20 cellular contexts compared by ENCODE assay signal in the genomic region with DNA sequence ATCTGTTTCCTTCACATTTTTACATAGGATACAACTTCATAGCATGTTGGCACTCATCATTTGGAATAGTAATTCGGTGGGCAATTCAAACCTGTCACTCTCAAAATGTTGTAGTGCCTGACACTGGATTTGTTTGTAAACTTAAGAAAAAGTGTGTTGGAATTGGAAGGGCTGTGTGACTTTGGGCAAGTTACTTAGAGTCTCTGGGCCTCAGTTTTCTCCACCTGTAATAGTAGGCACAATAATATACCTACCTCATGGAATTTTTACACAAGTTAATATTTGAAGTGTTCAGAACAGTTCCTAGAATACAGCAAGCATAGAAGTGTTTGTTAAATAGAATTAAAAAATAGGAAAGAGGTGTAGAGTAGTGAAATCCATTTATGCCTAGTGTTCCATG. TPM values are rescaled to one million over a fixed set of nuclear protein-coding genes. Genes with fewer than 3 reads are reported as not detected.
A peak's percentile ranks its signal among the peaks of the same experiment; 100 is the strongest.
DNase-seq lines count a peak whose midpoint lies in the region; ATAC-seq, FAIRE-seq and TF ChIP-seq lines count a peak whose summit lies in the region.
"Had no signal": no experiment of that assay in that cellular context is flagged by ENCODE, and none has a peak within 500 bp of the region (broad histone marks: within the 10 kb centered on the region; RNA-seq: fewer than 3 reads in every experiment).

No MANE protein-coding gene starts in this region.

- H3K4me1 ChIP-seq in K562 (replicated peaks in 1 of 2; ENCODE audit: control insufficient read depth in 2 of 2, insufficient read depth in 2 of 2, low read length in 2 of 2) (no peaks in the 10 kb centered on the region; a peak in 1 of 5 replicates), subcutaneous abdominal adipose tissue (ENCODE audit: control insufficient read depth in 5 of 5, insufficient read depth in 5 of 5, low read length in 5 of 5) (peaks cover 0 to 22% (median 17%) of the 10 kb centered on the region in 5 donors)

- no peaks in the 10 kb centered on the region for H3K79me2 ChIP-seq in K562 (ENCODE audit: control insufficient read depth, insufficient read depth, low read length)

- H3K4me3 ChIP-seq in K562 (no peak overlapping the region), subcutaneous abdominal adipose tissue (ENCODE audit: low read depth in 1 of 5, low read length in 5 of 5) (no peak overlapping the region)
- H3K4me3 ChIP-seq: BLaER1, GM12878, GM23338 had no signal

- no peak for TF ChIP-seq RAD21 in K562 (CRISPR knock-in tag; conservative IDR thresholded peaks at IDR 0.05 in 1 of 2, IDR thresholded peaks at IDR 0.05 in 1 of 2)

- intact Hi-C loops in K562 (cut with micrococcal nuclease): no loop called here

- 0% methylated on average over 1 of the region's 1 CpG for WGBS in K562 (ENCODE audit: insufficient coverage, low coverage, missing lambda C conversion rate)

- no peak for TF ChIP-seq EP300 in K562 (IDR thresholded peaks at IDR 0.05; ENCODE audit: low read length)

- TF ChIP-seq POLR2A in K562 (conservative IDR thresholded peaks at IDR 0.05): no peak

- H3K36me3 ChIP-seq in K562 (ENCODE audit: control insufficient read depth, insufficient read depth, low read length): no peaks in the 10 kb centered on the region
- no peaks in the 10 kb centered on the region for H3K36me3 ChIP-seq in subcutaneous abdominal adipose tissue (ENCODE audit: control insufficient read depth in 5 of 5, insufficient read depth in 5 of 5, low read length in 5 of 5)
- H3K36me3 ChIP-seq: BLaER1 had no signal

- no peaks in the 10 kb centered on the region for H4K20me1 ChIP-seq in K562 (replicated peaks; ENCODE audit: control insufficient read depth, insufficient read depth, low read length)
- H4K20me1 ChIP-seq: BLaER1 had no signal

- POLR2A ChIA-PET in K562 (lab: Yijun Ruan, JAX): interaction anchor here (0.7 kb wide), 1 partner anchor 9 kb away, joined by 3 read pairs; no protein-coding TSS in a partner anchor

- H2AFZ ChIP-seq in K562 (ENCODE audit: low read depth, low read length): no peak overlapping the region
- H2AFZ ChIP-seq: GM23338 had no signal

- H3K4me2 ChIP-seq in K562 (ENCODE audit: insufficient read depth, low read length): no peak overlapping the region
- H3K4me2 ChIP-seq: BLaER1, GM23338 had no signal

- BruUV-seq in K562 (replicated peaks; lab: Mats Ljungman, UMichigan): no TSS peak

- no peak overlapping the region for H3K9ac ChIP-seq in K562 (ENCODE audit: insufficient read depth in 1 of 2, low read depth in 2 of 2, low read length in 2 of 2)
- H3K9ac ChIP-seq in subcutaneous abdominal adipose tissue (ENCODE audit: low read length in 5 of 5): no peak overlapping the region
- H3K9ac ChIP-seq: BLaER1 had no signal

- H3K9me3 ChIP-seq in K562 (replicated peaks; ENCODE audit: control insufficient read depth, insufficient read depth, low read depth, low read length): no peaks in the 10 kb centered on the region
- no peaks in the 10 kb centered on the region for H3K9me3 ChIP-seq in subcutaneous abdominal adipose tissue (ENCODE audit: control insufficient read depth in 5 of 5, low read length in 5 of 5)
- H3K9me3 ChIP-seq: BLaER1 had no signal

- ATAC-seq in K562: no peak
- no peak for ATAC-seq in GM19467 (IDR thresholded peaks at IDR 0.05; ENCODE audit: unreplicated experiment)
- ATAC-seq: GM12878, GM23338 had no signal

- TF ChIP-seq CTCF in K562 (IDR thresholded peaks at IDR 0.05 in 2 of 3, conservative IDR thresholded peaks at IDR 0.05 in 1 of 3; ENCODE audit: insufficient read depth in 2 of 3, low read depth in 1 of 3, low read length in 3 of 3): no peak

- in situ Hi-C loops in K562 (cut with MboI): no loop called here

- no peaks in the 10 kb centered on the region for H3K9me1 ChIP-seq in K562 (ENCODE audit: control insufficient read depth, insufficient read depth, low read length)

- FAIRE-seq in HTR-8/SVneo (lab: Jason Lieb, UNC): peak; percentile 20
- no peak for FAIRE-seq in K562 (lab: Jason Lieb, UNC)
- FAIRE-seq: GM12878, GM19239, H54 had no signal

- no peak overlapping the region for H3K27ac ChIP-seq in K562 (ENCODE audit: extremely low read depth, low read depth, low read length)
- H3K27ac ChIP-seq in subcutaneous abdominal adipose tissue (ENCODE audit: low read depth, low read length): peak overlapping the region; percentile 61
- H3K27ac ChIP-seq: BLaER1, HL-60 had no signal

- DNase-seq in HTR-8/SVneo (ENCODE audit: insufficient read length, low spot score) (no peak), K562 (ENCODE audit: extremely low read depth in 1 of 4, low spot score in 3 of 4) (no peak)
- DNase-seq in activated naive CD4-positive, alpha-beta T cell (lab: John Stamatoyannopoulos, UW): no peak
- no peak for DNase-seq in activated effector memory CD4-positive, alpha-beta T cell treated with Interleukin-2 at 50 U/mL for 16 hours
- DNase-seq: Calu3; CD4-positive, alpha-beta memory T cell; DMS79 treated with DMSO at 0.1 percent for 48 hours; GF-D8; HCEC 1CT; IMR-90; KBM-7 had no signal

- CTCF ChIA-PET in K562 (lab: Yijun Ruan, JAX; ENCODE audit: low intra/inter-chr PET ratio): no interaction called here

- peaks cover 5 to 10% of the 10 kb centered on the region in 2 experiments; a peak in 4 of 5 replicates for H3K27me3 ChIP-seq in K562 (ENCODE audit: control insufficient read depth in 2 of 2, insufficient read depth in 2 of 2, low read length in 2 of 2)
- no peaks in the 10 kb centered on the region for H3K27me3 ChIP-seq in subcutaneous abdominal adipose tissue (ENCODE audit: control insufficient read depth in 5 of 5, insufficient read depth in 4 of 5, low read length in 5 of 5)
- H3K27me3 ChIP-seq: BLaER1 had no signal

TF ChIP-seq in K562, 482 proteins besides CTCF, POLR2A, EP300 and RAD21 (continues in another document):
- no peak for TF ChIP-seq MYC (IDR thresholded peaks at IDR 0.05; ENCODE audit: low read depth, low read length)
- TF ChIP-seq MYC (CRISPR knock-in tag; IDR thresholded peaks at IDR 0.05; ENCODE audit: borderline replicate concordance, low read depth): no peak
- no peak for TF ChIP-seq BMI1 (IDR thresholded peaks at IDR 0.05; ENCODE audit: low read length)
- no peak for TF ChIP-seq POLR2G (IDR thresholded peaks at IDR 0.05; ENCODE audit: low read depth, low read length)
- TF ChIP-seq LEF1 (IDR thresholded peaks at IDR 0.05): no peak
- TF ChIP-seq, protein P1, sequence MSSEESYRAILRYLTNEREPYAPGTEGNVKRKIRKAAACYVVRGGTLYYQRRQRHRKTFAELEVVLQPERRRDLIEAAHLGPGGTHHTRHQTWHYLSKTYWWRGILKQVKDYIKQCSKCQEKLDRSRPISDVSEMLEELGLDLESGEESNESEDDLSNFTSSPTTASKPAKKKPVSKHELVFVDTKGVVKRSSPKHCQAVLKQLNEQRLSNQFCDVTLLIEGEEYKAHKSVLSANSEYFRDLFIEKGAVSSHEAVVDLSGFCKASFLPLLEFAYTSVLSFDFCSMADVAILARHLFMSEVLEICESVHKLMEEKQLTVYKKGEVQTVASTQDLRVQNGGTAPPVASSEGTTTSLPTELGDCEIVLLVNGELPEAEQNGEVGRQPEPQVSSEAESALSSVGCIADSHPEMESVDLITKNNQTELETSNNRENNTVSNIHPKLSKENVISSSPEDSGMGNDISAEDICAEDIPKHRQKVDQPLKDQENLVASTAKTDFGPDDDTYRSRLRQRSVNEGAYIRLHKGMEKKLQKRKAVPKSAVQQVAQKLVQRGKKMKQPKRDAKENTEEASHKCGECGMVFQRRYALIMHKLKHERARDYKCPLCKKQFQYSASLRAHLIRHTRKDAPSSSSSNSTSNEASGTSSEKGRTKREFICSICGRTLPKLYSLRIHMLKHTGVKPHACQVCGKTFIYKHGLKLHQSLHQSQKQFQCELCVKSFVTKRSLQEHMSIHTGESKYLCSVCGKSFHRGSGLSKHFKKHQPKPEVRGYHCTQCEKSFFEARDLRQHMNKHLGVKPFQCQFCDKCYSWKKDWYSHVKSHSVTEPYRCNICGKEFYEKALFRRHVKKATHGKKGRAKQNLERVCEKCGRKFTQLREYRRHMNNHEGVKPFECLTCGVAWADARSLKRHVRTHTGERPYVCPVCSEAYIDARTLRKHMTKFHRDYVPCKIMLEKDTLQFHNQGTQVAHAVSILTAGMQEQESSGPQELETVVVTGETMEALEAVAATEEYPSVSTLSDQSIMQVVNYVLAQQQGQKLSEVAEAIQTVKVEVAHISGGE (CRISPR knock-in tag; IDR thresholded peaks at IDR 0.05): peak in 1 of 3 experiments; percentile 63; a peak in 2 of 6 replicates
- TF ChIP-seq GTF2F1 (IDR thresholded peaks at IDR 0.05; ENCODE audit: low read depth, low read length): no peak
- no peak for TF ChIP-seq PTBP1 (IDR thresholded peaks at IDR 0.05; ENCODE audit: low read depth, low read length)
- TF ChIP-seq YY1 (IDR thresholded peaks at IDR 0.05; ENCODE audit: borderline replicate concordance in 1 of 3, control insufficient read depth in 1 of 3, extremely low read depth in 1 of 3, insufficient read depth in 3 of 3, insufficient read length in 1 of 3, insufficient replicate concordance in 2 of 3, low read depth in 1 of 3, low read length in 2 of 3): no peak
- no peak for TF ChIP-seq ZBTB17 (CRISPR knock-in tag; IDR thresholded peaks at IDR 0.05)
- no peak for TF ChIP-seq DNMT1 (IDR thresholded peaks at IDR 0.05)
- peak; percentile 75 for TF ChIP-seq RBM25 (IDR thresholded peaks at IDR 0.05; ENCODE audit: low read depth, low read length, severe bottlenecking)
- TF ChIP-seq NR2F6 (CRISPR knock-in tag; IDR thresholded peaks at IDR 0.05): no peak
- no peak for TF ChIP-seq ARID1B (IDR thresholded peaks at IDR 0.05)
- no peak for TF ChIP-seq KDM2B (CRISPR knock-in tag; IDR thresholded peaks at IDR 0.05)
- TF ChIP-seq SRSF3 (IDR thresholded peaks at IDR 0.05; ENCODE audit: insufficient read depth, low read length): no peak

RNA-seq across cellular contexts. Expression of a gene that starts 15.0 kb away (rescaled TPM):
- 0.58 and 0.92 TPM in 2 replicates for total RNA-seq in K562 (2011; cell fraction: chromatin; rRNA removed; ENCODE audit: low replicate concordance)
- total RNA-seq in K562 (2011; cell fraction: nucleolus; rRNA removed): 0.39 and 0.67 TPM in 2 replicates
- total RNA-seq in K562 (2011; cell fraction: nucleoplasm; rRNA removed): 0.51 and 0.69 TPM in 2 replicates
- 1.6 and 1.8 TPM in 2 replicates for total RNA-seq in K562 (2014; rRNA removed)
- total RNA-seq in K562 (2014; rRNA removed; fragmentation: Illumina TruSeq; extraction: Trizol): 1.1 and 1.5 TPM in 2 replicates
- 0.54 and 0.57 TPM in 2 replicates for total RNA-seq in K562 (2015; rRNA removed; fragmentation: Illumina TruSeq; extraction: Trizol)
- total RNA-seq in K562 (2021): 0.93 and 1.0 TPM in 2 replicates
- polyA plus RNA-seq in K562 (2011; rRNA removed): 0.18 and 0.19 TPM in 2 replicates
- polyA plus RNA-seq in K562 (2011; cell fraction: cytosol; rRNA removed): 0.07 and 0.15 TPM in 2 replicates
- 0.20 and 0.24 TPM in 2 replicates for polyA plus RNA-seq in K562 (2011; cell fraction: nucleus; rRNA removed)
- polyA plus RNA-seq in K562 (2012): 0.76 and 1.8 TPM in 2 replicates
- polyA plus RNA-seq in K562 (2014; fragmentation: Illumina TruSeq; extraction: Trizol): 1.3 and 2.3 TPM in 2 replicates
- polyA plus RNA-seq in K562 (2014; fragmentation: Nextera tagmentation; extraction: Ambion mirVana): under 1 TPM; 0.37 to 0.63 TPM
- polyA plus RNA-seq in K562 (2014; rRNA removed): 1.0 and 1.1 TPM in 2 replicates
- polyA minus RNA-seq in K562 (2011; rRNA and poly(A)+ RNA removed): 0.18 and 0.25 TPM in 2 replicates
- polyA minus RNA-seq in K562 (2011; cell fraction: cytosol; rRNA and poly(A)+ RNA removed): not detected in 2 replicates
- 0.33 and 0.40 TPM in 2 replicates for polyA minus RNA-seq in K562 (2011; cell fraction: nucleus; rRNA and poly(A)+ RNA removed)
- polyA plus RNA-seq: AG04450, IMR-90 had no signal
